ENCODE assay signal across 1 cellular context in genomic region chr1:204685236-204686006, GRCh38.
TF ChIP-seq lines count a peak whose summit lies in the region.

Gene LRRN2 (minus strand): TSS chr1:204685738. CDS start chr1:204619992, 65,746 bp downstream.

TF ChIP-seq in WTC11, 78 proteins besides CTCF, POLR2A, EP300 and RAD21 (continued from another document):
- TF ChIP-seq JUN (CRISPR knock-in tag; IDR thresholded peaks at IDR 0.05) (no peak), RELA (CRISPR knock-in tag; IDR thresholded peaks at IDR 0.05; ENCODE audit: borderline replicate concordance) (0 out of 2 replicates have a peak, but pooled peaks have one; percentile 20), CREM (CRISPR knock-in tag; IDR thresholded peaks at IDR 0.05) (no peak)
